25 cellular contexts compared by ENCODE assay signal in genomic region chr21:26788783-26789182, GRCh38. TPM values are rescaled to one million over a fixed set of nuclear protein-coding genes. Genes with fewer than 3 reads are reported as not detected.
DNase-seq lines count a peak whose midpoint lies in the region; ATAC-seq and TF ChIP-seq lines count a peak whose summit lies in the region.
"Had no signal": no experiment of that assay in that cellular context is flagged by ENCODE, and none has a peak within 500 bp of the region (broad histone marks: within the 10 kb centered on the region; RNA-seq: fewer than 3 reads in every experiment).

No MANE protein-coding gene starts in this region.

- intact Hi-C loops in ascending aorta (cut with DNase I) = loop anchor here (10.0 kb wide), 1 partner anchor 854 kb away; no protein-coding TSS in a partner anchor
- intact Hi-C loops in testis (cut with DNase I; ENCODE audit: low total_unique reads) = no loop called here
- intact Hi-C loops in activated CD8-positive, alpha-beta T cell treated with anti-CD3 and anti-CD28 coated beads for 36 hours (cut with micrococcal nuclease) = no loop called here

- peaks cover 8 to 18% of the 10 kb centered on the region in 2 donors for H3K4me1 ChIP-seq in ascending aorta
- peaks cover 0 to 14% (median 1%) of the 10 kb centered on the region in 3 donors for H3K4me1 ChIP-seq in gastroesophageal sphincter
- H3K4me1 ChIP-seq in testis = peaks cover 14% of the 10 kb centered on the region
- H3K4me1 ChIP-seq in GM23338 (ENCODE audit: insufficient read depth) = no peaks in the 10 kb centered on the region
- H3K4me1 ChIP-seq: BLaER1, psoas muscle had no signal

- H3K27ac ChIP-seq in ascending aorta = peak overlapping the region; percentile 74 to 76
- peak overlapping the region in 3 of 4 donors; percentile 46 to 72 (median 63) for H3K27ac ChIP-seq in gastroesophageal sphincter
- peak overlapping the region in 1 of 2 donors; percentile 87 for H3K27ac ChIP-seq in testis
- H3K27ac ChIP-seq in GM23338 (ENCODE audit: low read depth) = no peak overlapping the region
- H3K27ac ChIP-seq: BLaER1, hepatocyte had no signal

- H3K36me3 Mint-ChIP-seq in mesothelial cell of epicardium = no peaks in the 10 kb centered on the region
- H3K36me3 Mint-ChIP-seq in activated CD8-positive, alpha-beta T cell treated with anti-CD3 and anti-CD28 coated beads for 36 hours (ENCODE audit: low read depth) = no peaks in the 10 kb centered on the region
- H3K36me3 Mint-ChIP-seq in GM23338 (ENCODE audit: low read depth) = no peaks in the 10 kb centered on the region
- H3K36me3 Mint-ChIP-seq: activated CD4-positive, alpha-beta memory T cell treated with anti-CD3 and anti-CD28 coated beads for 36 hours; natural killer cell treated with Interleukin-12 subunit alpha and Interleukin-12 subunit beta and Interleukin-15 and Interleukin-18, amount 100 ng/mL, for 72 hours; WTC11 had no signal

- no peak overlapping the region for H3K4me3 Mint-ChIP-seq in mesothelial cell of epicardium
- H3K4me3 Mint-ChIP-seq in activated CD8-positive, alpha-beta T cell treated with anti-CD3 and anti-CD28 coated beads for 36 hours = no peak overlapping the region
- no peak overlapping the region for H3K4me3 Mint-ChIP-seq in GM23338
- H3K4me3 Mint-ChIP-seq: activated CD4-positive, alpha-beta memory T cell treated with anti-CD3 and anti-CD28 coated beads for 36 hours; central memory CD8-positive, alpha-beta T cell; natural killer cell treated with Interleukin-12 subunit alpha and Interleukin-12 subunit beta and Interleukin-15 and Interleukin-18, amount 100 ng/mL, for 72 hours; WTC11 had no signal

- ATAC-seq in gastroesophageal sphincter = peak; percentile 80
- ATAC-seq in activated CD8-positive, alpha-beta T cell treated with anti-CD3 and anti-CD28 coated beads for 36 hours = no peak
- ATAC-seq in GM23338 = no peak
- ATAC-seq: natural killer cell treated with Interleukin-12 subunit alpha and Interleukin-12 subunit beta and Interleukin-15 and Interleukin-18, amount 100 ng/mL, for 72 hours; psoas muscle; SK-N-SH treated with all-trans-retinoic acid at 6 μM for 48 hours; stimulated activated naive CD8-positive, alpha-beta T cell treated with anti-CD3 and anti-CD28 coated beads, Interleukin-15, Interleukin-2, amounts not matched to agents 100 U/mL and 50 U/mL, for 24 hours; WTC11 had no signal

- no peaks in the 10 kb centered on the region for H3K9me3 Mint-ChIP-seq in mesothelial cell of epicardium
- H3K9me3 Mint-ChIP-seq in activated CD8-positive, alpha-beta T cell treated with anti-CD3 and anti-CD28 coated beads for 36 hours = no peaks in the 10 kb centered on the region
- no peaks in the 10 kb centered on the region for H3K9me3 Mint-ChIP-seq in GM23338
- H3K9me3 Mint-ChIP-seq: activated CD4-positive, alpha-beta memory T cell treated with anti-CD3 and anti-CD28 coated beads for 36 hours; natural killer cell treated with Interleukin-12 subunit alpha and Interleukin-12 subunit beta and Interleukin-15 and Interleukin-18, amount 100 ng/mL, for 72 hours; WTC11 had no signal

- H3F3A ChIP-seq in GM23338 (replicated peaks; ENCODE audit: low read depth) = no peaks in the 10 kb centered on the region

- TF ChIP-seq EP300 in gastroesophageal sphincter (IDR thresholded peaks at IDR 0.05) = peak; percentile 44

- H3K36me3 ChIP-seq in ascending aorta (no peaks in the 10 kb centered on the region), gastroesophageal sphincter (no peaks in the 10 kb centered on the region), testis (ENCODE audit: low read depth, missing control alignments) (no peaks in the 10 kb centered on the region), GM23338 (ENCODE audit: insufficient read depth) (no peaks in the 10 kb centered on the region)
- H3K36me3 ChIP-seq: BLaER1 had no signal

- H3K4me1 Mint-ChIP-seq in mesothelial cell of epicardium = peaks cover 56% of the 10 kb centered on the region
- no peaks in the 10 kb centered on the region for H3K4me1 Mint-ChIP-seq in activated CD8-positive, alpha-beta T cell treated with anti-CD3 and anti-CD28 coated beads for 36 hours (ENCODE audit: low read depth)
- no peaks in the 10 kb centered on the region for H3K4me1 Mint-ChIP-seq in GM23338
- H3K4me1 Mint-ChIP-seq: central memory CD8-positive, alpha-beta T cell; WTC11 had no signal

- TF ChIP-seq CTCF in ascending aorta (IDR thresholded peaks at IDR 0.05) = no peak
- TF ChIP-seq CTCF in gastroesophageal sphincter (IDR thresholded peaks at IDR 0.05) = no peak
- TF ChIP-seq CTCF in mesothelial cell of epicardium (IDR thresholded peaks at IDR 0.05; ENCODE audit: unreplicated experiment) = no peak
- no peak for TF ChIP-seq CTCF in testis (IDR thresholded peaks at IDR 0.05)
- no peak for TF ChIP-seq CTCF in activated CD8-positive, alpha-beta T cell treated with anti-CD3 and anti-CD28 coated beads for 36 hours (IDR thresholded peaks at IDR 0.05)
- no peak for TF ChIP-seq CTCF in GM23338 (conservative IDR thresholded peaks at IDR 0.05; ENCODE audit: low read depth in 2 of 2)

- 40 to 41% methylated on average over 6 to 8 of the region's 8 CpGs for WGBS in gastroesophageal sphincter (ENCODE audit: low coverage in 1 of 2), 2 donors
- 61 to 74% methylated on average over 8 of the region's 8 CpGs for WGBS in testis, 2 donors

- H3K27ac Mint-ChIP-seq in mesothelial cell of epicardium (peak overlapping the region; percentile 93), GM23338 (no peak overlapping the region)
- no peak overlapping the region for H3K27ac Mint-ChIP-seq in activated CD8-positive, alpha-beta T cell treated with anti-CD3 and anti-CD28 coated beads for 36 hours
- H3K27ac Mint-ChIP-seq: activated CD4-positive, alpha-beta memory T cell treated with anti-CD3 and anti-CD28 coated beads for 36 hours; natural killer cell treated with Interleukin-12 subunit alpha and Interleukin-12 subunit beta and Interleukin-15 and Interleukin-18, amount 100 ng/mL, for 72 hours; WTC11 had no signal

- TF ChIP-seq POLR2A in gastroesophageal sphincter (IDR thresholded peaks at IDR 0.05) (no peak), testis (IDR thresholded peaks at IDR 0.05) (no peak)

- H3K4me3 ChIP-seq in ascending aorta = no peak overlapping the region
- H3K4me3 ChIP-seq in gastroesophageal sphincter = no peak overlapping the region
- no peak overlapping the region for H3K4me3 ChIP-seq in testis
- H3K4me3 ChIP-seq in GM23338 = no peak overlapping the region
- H3K4me3 ChIP-seq: BLaER1, hepatocyte, psoas muscle had no signal

- H3K9me3 ChIP-seq in ascending aorta (no peaks in the 10 kb centered on the region), gastroesophageal sphincter (no peaks in the 10 kb centered on the region), testis (no peaks in the 10 kb centered on the region)
- H3K9me3 ChIP-seq: BLaER1, psoas muscle had no signal

- POLR2A ChIA-PET in activated CD8-positive, alpha-beta T cell treated with anti-CD3 and anti-CD28 coated beads for 36 hours (lab: Charles Lee) = interaction anchor here (0.6 to 0.7 kb wide), 2 partner anchors 84 to 185 kb away, joined by 3 to 7 read pairs; no protein-coding TSS in a partner anchor

- CTCF ChIA-PET in activated CD8-positive, alpha-beta T cell treated with anti-CD3 and anti-CD28 coated beads for 36 hours (lab: Charles Lee) = no interaction called here

- H3K9me2 ChIP-seq in GM23338 (ENCODE audit: insufficient read depth) = peaks cover 5% of the 10 kb centered on the region; the same call in 1 of the 2 replicates

- H3K27me3 Mint-ChIP-seq in mesothelial cell of epicardium (ENCODE audit: low read depth) = no peaks in the 10 kb centered on the region
- no peaks in the 10 kb centered on the region for H3K27me3 Mint-ChIP-seq in activated CD8-positive, alpha-beta T cell treated with anti-CD3 and anti-CD28 coated beads for 36 hours
- no peaks in the 10 kb centered on the region for H3K27me3 Mint-ChIP-seq in GM23338 (ENCODE audit: insufficient read depth, low read depth, poor library complexity)
- H3K27me3 Mint-ChIP-seq: activated CD4-positive, alpha-beta memory T cell treated with anti-CD3 and anti-CD28 coated beads for 36 hours; central memory CD8-positive, alpha-beta T cell had no signal

- DNase-seq in ascending aorta (ENCODE audit: low spot score in 2 of 2) (peak in 1 of 2 donors; percentile 89), mesothelial cell of epicardium (ENCODE audit: low spot score in 2 of 2, unreplicated experiment in 2 of 2) (no peak), testis (peak; percentile 68), epidermal melanocyte (ENCODE audit: insufficient read length, low spot score) (no peak), GM23338 (ENCODE audit: low spot score) (no peak)
- DNase-seq in activated CD8-positive, alpha-beta T cell treated with anti-CD3 and anti-CD28 coated beads for 36 hours = no peak
- no peak for DNase-seq in central memory CD4-positive, alpha-beta T cell
- DNase-seq: activated CD4-positive, alpha-beta memory T cell treated with anti-CD3 and anti-CD28 coated beads for 36 hours; activated gamma-delta T cell treated with Interleukin-2 at 50 U/mL for 16 hours; activated T-cell treated with anti-CD3 and anti-CD28 coated beads for 4 hours; HCEC 1CT; mesenchymal stem cell; NCI-H1105 treated with DMSO at 0.1 percent for 48 hours; NCI-H2081; NCI-H446 treated with DMSO at 0.1 percent for 48 hours; stimulated activated CD4-positive, alpha-beta T cell treated with anti-CD3 and anti-CD28 coated beads, Interleukin-4, amount 100 ng/mL, for 1 hour; stimulated activated naive CD8-positive, alpha-beta T cell treated with anti-CD3 and anti-CD28 coated beads, Interleukin-15, Interleukin-2, amounts not matched to agents 100 U/mL and 50 U/mL, for 24 hours had no signal

- H4K20me1 ChIP-seq in GM23338 (replicated peaks; ENCODE audit: insufficient read depth) = no peaks in the 10 kb centered on the region
- H4K20me1 ChIP-seq: BLaER1 had no signal

- H3K27me3 ChIP-seq in ascending aorta (no peaks in the 10 kb centered on the region), gastroesophageal sphincter (no peaks in the 10 kb centered on the region), testis (no peaks in the 10 kb centered on the region), GM23338 (ENCODE audit: insufficient read depth) (no peaks in the 10 kb centered on the region)
- H3K27me3 ChIP-seq: BLaER1, hepatocyte had no signal

- H3K79me2 ChIP-seq in GM23338 (replicated peaks; ENCODE audit: insufficient read depth) = no peaks in the 10 kb centered on the region
- H3K79me2 ChIP-seq: hepatocyte had no signal

- no peak overlapping the region for H2AFZ ChIP-seq in GM23338
- H2AFZ ChIP-seq: hepatocyte had no signal

- H3K4me2 ChIP-seq in GM23338 = no peak overlapping the region
- H3K4me2 ChIP-seq: BLaER1, hepatocyte had no signal

TF ChIP-seq in GM23338, 12 proteins besides CTCF, POLR2A, EP300 and RAD21 (continues in another document):
- no peak for TF ChIP-seq NANOG (IDR thresholded peaks at IDR 0.05; ENCODE audit: borderline replicate concordance)

RNA-seq across cellular contexts. Expression of gene ADAMTS1, which starts 56.4 kb away (rescaled TPM):
- total RNA-seq in ascending aorta = 672 TPM
- 100 to 1,000 TPM in 2 of 4 donors, 10 to 100 TPM in 2; 68.5 to 144 (median 103) TPM for total RNA-seq in gastroesophageal sphincter
- 67.8 to 77.6 TPM (median 72.7 TPM) in 3 replicates for total RNA-seq in mesothelial cell of epicardium
- 10 to 100 TPM; 31.3 to 33.7 TPM for total RNA-seq in testis
- 15.9 TPM for polyA plus RNA-seq in testis (ENCODE audit: insufficient read depth, low read depth, low replicate concordance)
- under 1 TPM in 1 of 2 experiments, not detected in 1; 0.20 TPM for total RNA-seq in activated CD8-positive, alpha-beta T cell treated with anti-CD3 and anti-CD28 coated beads for 36 hours
- total RNA-seq in GM23338 (2014; rRNA removed; shearing (Covaris generic)) = 14.1 and 15.4 TPM in 2 replicates
- polyA plus RNA-seq in GM23338 (2016; fragmentation: Nextera tagmentation; extraction: Ambion mirVana) = 5.6 and 6.1 TPM in 2 replicates
- total RNA-seq: activated CD4-positive, alpha-beta memory T cell treated with anti-CD3 and anti-CD28 coated beads for 36 hours had no signal

Comparison
In these comparisons a context has a peak if more than half of its experiments do, and no peak if none do; other contexts are left out.
1. RNA of gene ADAMTS1, which starts 56.4 kb away (total RNA-seq): 672 TPM in ascending aorta (single experiment), 68.5 to 144 TPM in gastroesophageal sphincter, 67.8 to 77.6 TPM in mesothelial cell of epicardium, 31.3 to 33.7 TPM in testis and 14.1 to 15.4 TPM in GM23338; 0.20 TPM in activated CD8-positive, alpha-beta T cell treated with anti-CD3 and anti-CD28 coated beads for 36 hours; every median in the first group is over 10 times any median in the second.